In genomic region chr1:25009675-25010262, GRCh38 we compare ENCODE assay signal across 1 cellular context.
TF ChIP-seq lines count a peak whose summit lies in the region.

No MANE protein-coding gene starts in this region.

TF ChIP-seq in H1, 55 proteins besides CTCF, POLR2A, EP300 and RAD21:
- TF ChIP-seq GTF2F1 (IDR thresholded peaks at IDR 0.05; ENCODE audit: borderline replicate concordance, low read depth, low read length) (no peak), CTBP2 (IDR thresholded peaks at IDR 0.05; ENCODE audit: borderline replicate concordance, insufficient read depth, insufficient read length, low read length) (no peak), CREB1 (IDR thresholded peaks at IDR 0.05) (no peak), SIRT6 (IDR thresholded peaks at IDR 0.05; ENCODE audit: low read length) (no peak), TBP (IDR thresholded peaks at IDR 0.05; ENCODE audit: low read depth, low read length) (no peak), SIN3A (conservative IDR thresholded peaks at IDR 0.05 in 1 of 2, IDR thresholded peaks at IDR 0.05 in 1 of 2; ENCODE audit: low read depth in 1 of 2, low read length in 2 of 2) (no peak), PHF8 (conservative IDR thresholded peaks at IDR 0.05; ENCODE audit: low read depth, low read length) (no peak), SP2 (IDR thresholded peaks at IDR 0.05; ENCODE audit: low read length) (no peak), RXRA (IDR thresholded peaks at IDR 0.05; ENCODE audit: insufficient read depth, low read depth, low read length) (no peak), BCL11A (IDR thresholded peaks at IDR 0.05; ENCODE audit: low read depth in 2 of 2, low read length in 2 of 2) (no peak), HDAC6 (IDR thresholded peaks at IDR 0.05; ENCODE audit: low read depth, low read length) (no peak), FOSL1 (IDR thresholded peaks at IDR 0.05; ENCODE audit: insufficient read depth, low read depth, low read length) (no peak), BACH1 (IDR thresholded peaks at IDR 0.05; ENCODE audit: low read length) (no peak), BRCA1 (IDR thresholded peaks at IDR 0.05; ENCODE audit: low read depth, low read length) (no peak), ZNF274 (IDR thresholded peaks at IDR 0.05; ENCODE audit: borderline replicate concordance, extremely low read depth, low read length) (no peak), CHD2 (IDR thresholded peaks at IDR 0.05; ENCODE audit: low read length) (no peak), CHD7 (IDR thresholded peaks at IDR 0.05; ENCODE audit: insufficient replicate concordance, low read length) (no peak), SRF (IDR thresholded peaks at IDR 0.05; ENCODE audit: low read depth, low read length) (no peak), POLR2AphosphoS5 (IDR thresholded peaks at IDR 0.05; ENCODE audit: low read depth, low read length) (no peak), RFX5 (IDR thresholded peaks at IDR 0.05; ENCODE audit: borderline replicate concordance, low read depth, low read length) (no peak)
